8 cellular contexts compared by ENCODE assay signal in the genomic region with DNA sequence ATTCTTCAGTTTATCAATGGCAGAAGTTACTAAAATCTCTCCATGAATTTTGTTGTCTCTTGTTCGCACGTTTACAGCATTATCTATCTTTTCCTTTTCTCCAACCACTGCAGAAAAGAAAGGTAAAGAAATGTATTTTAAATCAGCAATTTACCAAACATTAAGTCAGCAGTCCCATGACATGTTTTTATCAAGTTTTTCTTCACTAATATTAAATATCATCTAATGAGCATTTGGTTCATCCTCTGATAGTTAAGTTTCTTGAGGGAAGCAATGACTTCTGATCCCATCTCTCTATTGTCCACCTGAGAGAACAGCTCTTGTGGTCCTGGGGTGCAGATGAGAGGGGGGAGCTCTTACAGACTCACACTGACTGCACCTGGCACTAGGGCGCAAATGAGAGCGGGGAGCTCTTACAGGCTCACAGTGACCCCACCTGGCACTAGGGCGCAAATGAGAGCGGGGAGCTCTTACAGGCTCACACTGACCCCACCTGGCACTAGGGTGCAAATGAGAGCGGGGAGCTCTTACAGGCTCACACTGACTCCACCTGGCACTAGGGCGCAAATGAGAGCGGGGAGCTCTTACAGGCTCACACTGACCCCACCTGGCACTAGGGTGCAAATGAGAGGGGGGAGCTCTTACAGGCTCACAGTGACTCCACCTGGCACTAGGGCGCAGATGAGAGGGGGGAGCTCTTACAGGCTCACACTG. TPM values are rescaled to one million over a fixed set of nuclear protein-coding genes. Genes with fewer than 3 reads are reported as not detected.
DNase-seq lines count a peak whose midpoint lies in the region; TF ChIP-seq lines count a peak whose summit lies in the region.
"Not testable (repeated sequence)": the region's sequence is repeated elsewhere in the genome, so short reads cannot be mapped to it uniquely, and the experiment has no call there.

No MANE protein-coding gene starts in this region.

- not testable (repeated sequence) for H4K91ac ChIP-seq in mesenchymal stem cell (ENCODE audit: low read length)

- not testable (repeated sequence) for H3K18ac ChIP-seq in mesenchymal stem cell (ENCODE audit: low read depth in 1 of 2, low read length in 2 of 2)

- H3K23ac ChIP-seq in mesenchymal stem cell (ENCODE audit: low read length in 2 of 2): not testable (repeated sequence)

- not testable (repeated sequence) for H3K4me1 ChIP-seq in SJCRH30; mesenchymal stem cell (ENCODE audit: control insufficient read depth, insufficient read depth, low read depth, low read length)

- not testable (repeated sequence) for H2BK5ac ChIP-seq in mesenchymal stem cell (ENCODE audit: low read depth, low read length, poor library complexity, severe bottlenecking)

- H3K36me3 ChIP-seq in SJCRH30: not testable (repeated sequence)
- H3K36me3 ChIP-seq in mesenchymal stem cell (ENCODE audit: control insufficient read depth in 1 of 2, insufficient read depth in 2 of 2, low read depth in 1 of 2, low read length in 2 of 2): peaks cover 12 to 25% of the 10 kb centered on the region in 2 experiments

- not testable (repeated sequence) for TF ChIP-seq POLR2A in NB4 (IDR thresholded peaks at IDR 0.05; ENCODE audit: extremely low read depth, insufficient read length)

- H3K79me1 ChIP-seq in mesenchymal stem cell (replicated peaks; ENCODE audit: low read length, poor library complexity, severe bottlenecking): not testable (repeated sequence)

- TF ChIP-seq CTCF in GM20000 (IDR thresholded peaks at IDR 0.05; ENCODE audit: extremely low read depth, missing control alignments) (peak; percentile 26), NB4 (IDR thresholded peaks at IDR 0.05; ENCODE audit: low read depth, low read length) (peak; percentile 44)

- peak overlapping the region; percentile 31 for H3K4me3 Mint-ChIP-seq in activated CD4-positive, alpha-beta T cell treated with anti-CD3 and anti-CD28 coated beads, Interleukin-2, amount 10 ng/mL, durations not matched to agents 24 days and 14 days
- peak overlapping the region; percentile 67 for H3K4me3 Mint-ChIP-seq in activated naive CD4-positive, alpha-beta T cell treated with anti-CD3 and anti-CD28 coated beads, Interleukin-2, amount 50 U/mL, for 24 hours
- not testable (repeated sequence) for H3K4me3 Mint-ChIP-seq in stimulated activated naive CD8-positive, alpha-beta T cell treated with anti-CD3 and anti-CD28 coated beads, Interleukin-15, Interleukin-2, amounts not matched to agents 100 ng/mL and 50 ng/mL, for 24 hours

- H3K27me3 ChIP-seq in SJCRH30; mesenchymal stem cell (ENCODE audit: control insufficient read depth in 1 of 2, insufficient read depth in 1 of 2, low read length in 2 of 2): not testable (repeated sequence)

- H3K9me3 ChIP-seq in SJCRH30 (replicated peaks); mesenchymal stem cell (ENCODE audit: control insufficient read depth, low read length): not testable (repeated sequence)

- 100% methylated on average over 3 of the region's 10 CpGs for WGBS in mesenchymal stem cell

- H3K27ac Mint-ChIP-seq in activated CD4-positive, alpha-beta T cell treated with anti-CD3 and anti-CD28 coated beads, Interleukin-2, amount 10 ng/mL, durations not matched to agents 24 days and 14 days: peak overlapping the region; percentile 55
- H3K27ac Mint-ChIP-seq in activated naive CD4-positive, alpha-beta T cell treated with anti-CD3 and anti-CD28 coated beads, Interleukin-2, amount 50 U/mL, for 24 hours: peak overlapping the region; percentile 56
- peak overlapping the region; percentile 74 for H3K27ac Mint-ChIP-seq in stimulated activated naive CD8-positive, alpha-beta T cell treated with anti-CD3 and anti-CD28 coated beads, Interleukin-15, Interleukin-2, amounts not matched to agents 100 ng/mL and 50 ng/mL, for 24 hours

- peaks cover 22% of the 10 kb centered on the region for H3K36me3 Mint-ChIP-seq in activated CD4-positive, alpha-beta T cell treated with anti-CD3 and anti-CD28 coated beads, Interleukin-2, amount 10 ng/mL, durations not matched to agents 24 days and 14 days (ENCODE audit: low read depth)
- not testable (repeated sequence) for H3K36me3 Mint-ChIP-seq in activated naive CD4-positive, alpha-beta T cell treated with anti-CD3 and anti-CD28 coated beads, Interleukin-2, amount 50 U/mL, for 24 hours
- peaks cover 13% of the 10 kb centered on the region for H3K36me3 Mint-ChIP-seq in stimulated activated naive CD8-positive, alpha-beta T cell treated with anti-CD3 and anti-CD28 coated beads, Interleukin-15, Interleukin-2, amounts not matched to agents 100 ng/mL and 50 ng/mL, for 24 hours (ENCODE audit: low read depth)

- H3K4ac ChIP-seq in mesenchymal stem cell (ENCODE audit: low read depth in 1 of 2, low read length in 2 of 2): not testable (repeated sequence)

- intact Hi-C loops in activated CD4-positive, alpha-beta T cell treated with anti-CD3 and anti-CD28 coated beads, Interleukin-2, amount 10 ng/mL, durations not matched to agents 24 days and 14 days (cut with micrococcal nuclease): loop anchor here (5.0 to 10.0 kb wide), 4 partner anchors 192 to 1052 kb away; partner anchors contain the start of genes ASB7, LINS1 and SELENOS

- not testable (repeated sequence) for H2AFZ ChIP-seq in mesenchymal stem cell (ENCODE audit: low read depth, low read length)

- H3K27ac ChIP-seq in SJCRH30; mesenchymal stem cell (ENCODE audit: low read length, poor library complexity, severe bottlenecking): not testable (repeated sequence)

- not testable (repeated sequence) for H2BK12ac ChIP-seq in mesenchymal stem cell (ENCODE audit: low read length in 2 of 2)

- not testable (repeated sequence) for H2AK5ac ChIP-seq in mesenchymal stem cell (ENCODE audit: low read length, severe bottlenecking)

- H3K4me3 ChIP-seq in NB4 (ENCODE audit: low read depth, low read length); SJCRH30; mesenchymal stem cell (ENCODE audit: insufficient read depth in 1 of 2, low read depth in 1 of 2, low read length in 2 of 2): not testable (repeated sequence)

- DNase-seq in COLO668 (lab: John Stamatoyannopoulos, UW; ENCODE audit: unreplicated experiment) (peak; percentile 13), NB4 (ENCODE audit: low read depth) (peak; percentile 72), SJCRH30 (peak; percentile 18 to 20)
- DNase-seq in GM20000 (ENCODE audit: low spot score); activated CD4-positive, alpha-beta T cell treated with anti-CD3 and anti-CD28 coated beads, Interleukin-2, amount 10 ng/mL, durations not matched to agents 24 days and 14 days; mesenchymal stem cell: not testable (repeated sequence)

- not testable (repeated sequence) for H3K4me2 ChIP-seq in mesenchymal stem cell (ENCODE audit: low read length, poor library complexity, severe bottlenecking)

- not testable (repeated sequence) for H3K9me3 Mint-ChIP-seq in activated CD4-positive, alpha-beta T cell treated with anti-CD3 and anti-CD28 coated beads, Interleukin-2, amount 10 ng/mL, durations not matched to agents 24 days and 14 days; activated naive CD4-positive, alpha-beta T cell treated with anti-CD3 and anti-CD28 coated beads, Interleukin-2, amount 50 U/mL, for 24 hours; stimulated activated naive CD8-positive, alpha-beta T cell treated with anti-CD3 and anti-CD28 coated beads, Interleukin-15, Interleukin-2, amounts not matched to agents 100 ng/mL and 50 ng/mL, for 24 hours

- not testable (repeated sequence) for H3K27me3 Mint-ChIP-seq in activated CD4-positive, alpha-beta T cell treated with anti-CD3 and anti-CD28 coated beads, Interleukin-2, amount 10 ng/mL, durations not matched to agents 24 days and 14 days; activated naive CD4-positive, alpha-beta T cell treated with anti-CD3 and anti-CD28 coated beads, Interleukin-2, amount 50 U/mL, for 24 hours; stimulated activated naive CD8-positive, alpha-beta T cell treated with anti-CD3 and anti-CD28 coated beads, Interleukin-15, Interleukin-2, amounts not matched to agents 100 ng/mL and 50 ng/mL, for 24 hours

- not testable (repeated sequence) for H3K14ac ChIP-seq in mesenchymal stem cell (ENCODE audit: low read length in 2 of 2)

- not testable (repeated sequence) for H2BK120ac ChIP-seq in mesenchymal stem cell (ENCODE audit: low read depth, low read length)

- not testable (repeated sequence) for H2BK15ac ChIP-seq in mesenchymal stem cell (ENCODE audit: low read depth, poor library complexity, severe bottlenecking)

- H3K4me1 Mint-ChIP-seq in activated CD4-positive, alpha-beta T cell treated with anti-CD3 and anti-CD28 coated beads, Interleukin-2, amount 10 ng/mL, durations not matched to agents 24 days and 14 days: peaks cover 23% of the 10 kb centered on the region
- H3K4me1 Mint-ChIP-seq in activated naive CD4-positive, alpha-beta T cell treated with anti-CD3 and anti-CD28 coated beads, Interleukin-2, amount 50 U/mL, for 24 hours: peaks cover 31% of the 10 kb centered on the region
- peaks cover 35% of the 10 kb centered on the region for H3K4me1 Mint-ChIP-seq in stimulated activated naive CD8-positive, alpha-beta T cell treated with anti-CD3 and anti-CD28 coated beads, Interleukin-15, Interleukin-2, amounts not matched to agents 100 ng/mL and 50 ng/mL, for 24 hours (ENCODE audit: low read depth)

- peak overlapping the region; percentile 98 for H3K9ac ChIP-seq in mesenchymal stem cell (ENCODE audit: low read length)

- H4K8ac ChIP-seq in mesenchymal stem cell (ENCODE audit: low read length): not testable (repeated sequence)

RNA-seq across cellular contexts. Expression of gene TM2D3, which starts 2.6 kb away (rescaled TPM):
- total RNA-seq in SJCRH30 (2014; rRNA removed; shearing (Covaris generic)): 54.6 and 57.0 TPM in 2 replicates
- 56.2 and 62.7 TPM in 2 replicates for total RNA-seq in activated CD4-positive, alpha-beta T cell treated with anti-CD3 and anti-CD28 coated beads, Interleukin-2, amount 10 ng/mL, durations not matched to agents 24 days and 14 days
- polyA plus RNA-seq in mesenchymal stem cell (2013, experiment 1 of 2): 26.7 TPM
- 29.0 TPM for polyA plus RNA-seq in mesenchymal stem cell (2013, experiment 2 of 2)
